Comparison of ENCODE assay signal across 22 cellular contexts in the genomic region with DNA sequence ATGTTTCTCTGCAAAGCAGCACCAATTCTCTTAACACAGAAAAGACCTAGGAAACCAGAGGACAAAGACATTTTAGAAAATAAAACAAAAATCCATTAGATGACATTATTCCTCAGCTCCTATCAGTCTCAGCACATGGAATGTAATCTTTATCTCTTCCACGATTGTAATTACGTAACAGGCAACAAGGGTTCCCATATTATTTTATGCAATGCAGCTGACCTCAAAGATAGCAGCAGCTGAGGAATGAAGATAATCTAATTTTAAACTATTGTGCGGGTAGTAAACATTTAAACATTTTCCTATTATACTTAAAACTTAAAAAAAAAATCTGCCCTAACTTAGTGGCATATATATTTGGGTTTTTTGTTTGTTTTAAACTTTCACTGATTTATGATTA. TPM values are rescaled to one million over a fixed set of nuclear protein-coding genes. Genes with fewer than 3 reads are reported as not detected.
"Had no signal": no experiment of that assay in that cellular context is flagged by ENCODE, and none has a peak within 500 bp of the region (broad histone marks: within the 10 kb centered on the region; RNA-seq: fewer than 3 reads in every experiment).

No MANE protein-coding gene starts in this region.

- H3K9me3 Mint-ChIP-seq: nephron progenitor cell had no signal

- H3K4me3 Mint-ChIP-seq: activated CD8-positive, alpha-beta T cell treated with anti-CD3 and anti-CD28 coated beads, Interleukin-2, amount 10 ng/mL, durations not matched to agents 7 days and 5 days; nephron progenitor cell; stimulated activated naive B cell treated with anti-CD40 and anti-IgM and Interleukin-4, amounts not matched to agents 10 μg/mL and 1 μg/mL and 100 μg/mL, for 72 hours; T-cell; T-helper 2 cell treated with Interferon-gamma antibody and Interleukin-4, amounts not matched to agents 5 μg/mL and 100 μg/mL, for 36 hours had no signal

- H3K27me3 Mint-ChIP-seq: stimulated activated naive B cell treated with anti-CD40 and anti-IgM and Interleukin-4, amounts not matched to agents 10 μg/mL and 1 μg/mL and 100 μg/mL, for 72 hours; T-cell had no signal

- H3K27ac Mint-ChIP-seq: activated CD8-positive, alpha-beta T cell treated with anti-CD3 and anti-CD28 coated beads, Interleukin-2, amount 10 ng/mL, durations not matched to agents 7 days and 5 days; activated naive CD4-positive, alpha-beta T cell treated with anti-CD3 and anti-CD28 coated beads, Interleukin-2, amount 50 U/mL, for 72 hours; nephron progenitor cell; stimulated activated naive B cell treated with anti-CD40 and anti-IgM and Interleukin-4, amounts not matched to agents 10 μg/mL and 1 μg/mL and 100 μg/mL, for 72 hours; T-cell; T-helper 2 cell treated with Interferon-gamma antibody and Interleukin-4, amounts not matched to agents 5 μg/mL and 100 μg/mL, for 36 hours had no signal

- H3K9me3 ChIP-seq: adrenal gland, right lobe of liver, transverse colon, vagina had no signal

- H3K4me1 ChIP-seq: adrenal gland, right lobe of liver, transverse colon, vagina had no signal

- H3K27me3 ChIP-seq: adrenal gland, right lobe of liver, transverse colon, vagina had no signal

- H3K4me3 ChIP-seq: adrenal gland, right lobe of liver, transverse colon, vagina had no signal

- H3K36me3 Mint-ChIP-seq: activated naive CD4-positive, alpha-beta T cell treated with anti-CD3 and anti-CD28 coated beads, Interleukin-2, amount 50 U/mL, for 72 hours; stimulated activated naive B cell treated with anti-CD40 and anti-IgM and Interleukin-4, amounts not matched to agents 10 μg/mL and 1 μg/mL and 100 μg/mL, for 72 hours; T-cell had no signal

- ATAC-seq: activated CD8-positive, alpha-beta T cell treated with anti-CD3 and anti-CD28 coated beads, Interleukin-2, amount 10 ng/mL, durations not matched to agents 7 days and 5 days; activated naive CD4-positive, alpha-beta T cell treated with anti-CD3 and anti-CD28 coated beads, Interleukin-2, amount 50 U/mL, for 72 hours; left ventricle myocardium superior; stimulated activated naive B cell treated with anti-CD40 and anti-IgM and Interleukin-4, amounts not matched to agents 10 μg/mL and 1 μg/mL and 100 μg/mL, for 72 hours; T-cell had no signal

- DNase-seq: activated CD4-positive, alpha-beta T cell treated with anti-CD3 and anti-CD28 coated beads for 1 hour; activated CD4-positive, alpha-beta T cell treated with anti-CD3 and anti-CD28 coated beads, Interleukin-2, amount 50 U/mL, for 1 hour; activated CD8-positive, alpha-beta T cell treated with anti-CD3 and anti-CD28 coated beads, Interleukin-2, amount 10 ng/mL, durations not matched to agents 7 days and 5 days; adrenal gland; cortex of kidney; foreskin melanocyte; hippocampal formation; left ventricle myocardium superior; mammary epithelial cell; nephron progenitor cell; nucleus accumbens; right lobe of liver; stimulated activated CD4-positive, alpha-beta T cell treated with anti-CD3 and anti-CD28 coated beads, Interleukin-2, amount 100 ng/mL, for 48 hours; stimulated activated CD8-positive, alpha-beta memory T cell treated with anti-CD3 and anti-CD28 coated beads, Interleukin-4, amount 100 ng/mL, for 48 hours; stimulated activated naive B cell treated with anti-CD40 and anti-IgM and Interleukin-4, amounts not matched to agents 10 μg/mL and 1 μg/mL and 100 μg/mL, for 72 hours; T-cell; transverse colon had no signal

- H3K36me3 ChIP-seq: adrenal gland, right lobe of liver, transverse colon, vagina had no signal

- H3K27ac ChIP-seq: adrenal gland, epithelial cell of prostate, right lobe of liver, transverse colon, vagina had no signal

- H3K4me1 Mint-ChIP-seq: nephron progenitor cell; stimulated activated naive B cell treated with anti-CD40 and anti-IgM and Interleukin-4, amounts not matched to agents 10 μg/mL and 1 μg/mL and 100 μg/mL, for 72 hours; T-cell had no signal

- FAIRE-seq: bronchial epithelial cell had no signal

RNA-seq across cellular contexts. Expression of a gene that starts 33.0 kb away (rescaled TPM):
- total RNA-seq: activated CD8-positive, alpha-beta T cell treated with anti-CD3 and anti-CD28 coated beads, Interleukin-2, amount 10 ng/mL, durations not matched to agents 7 days and 5 days; activated naive CD4-positive, alpha-beta T cell treated with anti-CD3 and anti-CD28 coated beads, Interleukin-2, amount 50 U/mL, for 72 hours; T-cell; vagina had no signal
